ENCODE assay signal across 1 cellular context in genomic region chr20:22684072-22684762, GRCh38.
A peak's percentile ranks its signal among the peaks of the same experiment; 100 is the strongest.
TF ChIP-seq lines count a peak whose summit lies in the region.

No MANE protein-coding gene starts in this region.

TF ChIP-seq in HepG2, 621 proteins besides CTCF, POLR2A, EP300 and RAD21 (continued from another document and continues in another):
- no peak for TF ChIP-seq HMGXB4 (CRISPR knock-in tag; IDR thresholded peaks at IDR 0.05; ENCODE audit: borderline replicate concordance in 1 of 2, low read depth in 1 of 2)
- TF ChIP-seq SRSF1 (optimal IDR thresholded peaks at IDR 0.05; ENCODE audit: low read depth, low read length), result no peak
- no peak for TF ChIP-seq NKX3-1 (CRISPR knock-in tag; IDR thresholded peaks at IDR 0.05)
- TF ChIP-seq ZNF256 (CRISPR knock-in tag; conservative IDR thresholded peaks at IDR 0.05), result no peak
- 0 out of 2 replicates have a peak, but pooled peaks have one; percentile 59 for TF ChIP-seq ZBTB7B (CRISPR knock-in tag; IDR thresholded peaks at IDR 0.05)
- no peak for TF ChIP-seq ZNF430 (CRISPR knock-in tag; IDR thresholded peaks at IDR 0.05)
- TF ChIP-seq KDM5A (IDR thresholded peaks at IDR 0.05; ENCODE audit: borderline replicate concordance, low read length), result no peak
- no peak; the same call in 1 of the 2 replicates for TF ChIP-seq GABPB1 (CRISPR knock-in tag; IDR thresholded peaks at IDR 0.05)
- TF ChIP-seq ZNF7 (CRISPR knock-in tag; IDR thresholded peaks at IDR 0.05), result no peak
- no peak for TF ChIP-seq BRCA1 (CRISPR knock-in tag; IDR thresholded peaks at IDR 0.05)
- no peak for TF ChIP-seq THAP9 (CRISPR knock-in tag; IDR thresholded peaks at IDR 0.05; ENCODE audit: borderline replicate concordance)
- TF ChIP-seq SKIL (CRISPR knock-in tag; IDR thresholded peaks at IDR 0.05; ENCODE audit: borderline replicate concordance), result no peak
- TF ChIP-seq ZNF564 (CRISPR knock-in tag; IDR thresholded peaks at IDR 0.05), result no peak
- TF ChIP-seq ZNF850 (CRISPR knock-in tag; conservative IDR thresholded peaks at IDR 0.05), result no peak
- no peak for TF ChIP-seq LBX2 (CRISPR knock-in tag; IDR thresholded peaks at IDR 0.05; ENCODE audit: borderline replicate concordance)
- TF ChIP-seq DR1 (CRISPR knock-in tag; IDR thresholded peaks at IDR 0.05), result no peak
- TF ChIP-seq GMEB2 (CRISPR knock-in tag; IDR thresholded peaks at IDR 0.05; ENCODE audit: low read depth), result no peak
- no peak for TF ChIP-seq MED13 (CRISPR knock-in tag; IDR thresholded peaks at IDR 0.05)
- no peak for TF ChIP-seq ZNF251 (CRISPR knock-in tag; IDR thresholded peaks at IDR 0.05)
- TF ChIP-seq ZNF891 (CRISPR knock-in tag; IDR thresholded peaks at IDR 0.05), result peak; percentile 89
- TF ChIP-seq SIX4 (CRISPR knock-in tag; IDR thresholded peaks at IDR 0.05), result no peak
- TF ChIP-seq XRCC5 (optimal IDR thresholded peaks at IDR 0.05; ENCODE audit: low read length), result peak; percentile 92
- TF ChIP-seq KLF16 (CRISPR knock-in tag; IDR thresholded peaks at IDR 0.05), result peak in 1 of 2 experiments; percentile 29; a peak in 1 of 4 replicates
- TF ChIP-seq ZNF660 (CRISPR knock-in tag; IDR thresholded peaks at IDR 0.05; ENCODE audit: borderline replicate concordance, low read depth), result no peak
- TF ChIP-seq ATF3 (CRISPR knock-in tag; IDR thresholded peaks at IDR 0.05), result no peak
- no peak for TF ChIP-seq SETDB1 (CRISPR knock-in tag; IDR thresholded peaks at IDR 0.05; ENCODE audit: borderline replicate concordance)
- TF ChIP-seq RORA (CRISPR knock-in tag; IDR thresholded peaks at IDR 0.05), result no peak
- TF ChIP-seq ZNF446 (CRISPR knock-in tag; IDR thresholded peaks at IDR 0.05), result no peak
- TF ChIP-seq SPEN (CRISPR knock-in tag; IDR thresholded peaks at IDR 0.05; ENCODE audit: low read depth), result no peak
- 0 out of 2 replicates have a peak, but pooled peaks have one; percentile 11 for TF ChIP-seq LRRFIP1 (CRISPR knock-in tag; conservative IDR thresholded peaks at IDR 0.05)
- TF ChIP-seq REST (IDR thresholded peaks at IDR 0.05; ENCODE audit: borderline replicate concordance in 1 of 2, low read depth in 1 of 2, low read length in 2 of 2), result no peak
- peak; percentile 18; the same call in 1 of the 2 replicates for TF ChIP-seq ATF2 (CRISPR knock-in tag; IDR thresholded peaks at IDR 0.05)
- TF ChIP-seq ZNF598 (CRISPR knock-in tag; IDR thresholded peaks at IDR 0.05; ENCODE audit: borderline replicate concordance), result peak; percentile 68; the same call in 1 of the 2 replicates
- TF ChIP-seq MED8 (CRISPR knock-in tag; IDR thresholded peaks at IDR 0.05; ENCODE audit: insufficient replicate concordance), result no peak
- TF ChIP-seq MEIS1 (CRISPR knock-in tag; IDR thresholded peaks at IDR 0.05; ENCODE audit: borderline replicate concordance), result no peak
- TF ChIP-seq FOSL1 (CRISPR knock-in tag; IDR thresholded peaks at IDR 0.05; ENCODE audit: borderline replicate concordance), result no peak
- peak; percentile 19; the same call in 1 of the 2 replicates for TF ChIP-seq ZNF768 (CRISPR knock-in tag; IDR thresholded peaks at IDR 0.05)
- no peak for TF ChIP-seq WIZ (CRISPR knock-in tag; IDR thresholded peaks at IDR 0.05)
- no peak for TF ChIP-seq ZBTB1 (CRISPR knock-in tag; IDR thresholded peaks at IDR 0.05; ENCODE audit: borderline replicate concordance)
- TF ChIP-seq JUND (CRISPR knock-in tag; IDR thresholded peaks at IDR 0.05), result no peak
- TF ChIP-seq ZNF121 (CRISPR knock-in tag; IDR thresholded peaks at IDR 0.05), result no peak
- TF ChIP-seq POGZ (CRISPR knock-in tag; IDR thresholded peaks at IDR 0.05), result no peak
- no peak for TF ChIP-seq MEF2D (CRISPR knock-in tag; IDR thresholded peaks at IDR 0.05)
- no peak for TF ChIP-seq ZGPAT (CRISPR knock-in tag; IDR thresholded peaks at IDR 0.05)
- TF ChIP-seq AGO1 (IDR thresholded peaks at IDR 0.05; ENCODE audit: low read depth, low read length, poor library complexity, severe bottlenecking), result no peak
- TF ChIP-seq ZNF572 (CRISPR knock-in tag; IDR thresholded peaks at IDR 0.05), result peak; percentile 87; the same call in 1 of the 2 replicates
- TF ChIP-seq ZNF746 (CRISPR knock-in tag; IDR thresholded peaks at IDR 0.05), result no peak
- TF ChIP-seq ZBTB8A (CRISPR knock-in tag; IDR thresholded peaks at IDR 0.05; ENCODE audit: borderline replicate concordance, low read depth), result no peak
- TF ChIP-seq GABPA (IDR thresholded peaks at IDR 0.05; ENCODE audit: low read depth, low read length), result no peak
- TF ChIP-seq GABPA (CRISPR knock-in tag; IDR thresholded peaks at IDR 0.05; ENCODE audit: low read depth), result no peak
- TF ChIP-seq RCOR2 (CRISPR knock-in tag; IDR thresholded peaks at IDR 0.05), result no peak
